ENCODE assay signal across 8 cellular contexts in the genomic region with DNA sequence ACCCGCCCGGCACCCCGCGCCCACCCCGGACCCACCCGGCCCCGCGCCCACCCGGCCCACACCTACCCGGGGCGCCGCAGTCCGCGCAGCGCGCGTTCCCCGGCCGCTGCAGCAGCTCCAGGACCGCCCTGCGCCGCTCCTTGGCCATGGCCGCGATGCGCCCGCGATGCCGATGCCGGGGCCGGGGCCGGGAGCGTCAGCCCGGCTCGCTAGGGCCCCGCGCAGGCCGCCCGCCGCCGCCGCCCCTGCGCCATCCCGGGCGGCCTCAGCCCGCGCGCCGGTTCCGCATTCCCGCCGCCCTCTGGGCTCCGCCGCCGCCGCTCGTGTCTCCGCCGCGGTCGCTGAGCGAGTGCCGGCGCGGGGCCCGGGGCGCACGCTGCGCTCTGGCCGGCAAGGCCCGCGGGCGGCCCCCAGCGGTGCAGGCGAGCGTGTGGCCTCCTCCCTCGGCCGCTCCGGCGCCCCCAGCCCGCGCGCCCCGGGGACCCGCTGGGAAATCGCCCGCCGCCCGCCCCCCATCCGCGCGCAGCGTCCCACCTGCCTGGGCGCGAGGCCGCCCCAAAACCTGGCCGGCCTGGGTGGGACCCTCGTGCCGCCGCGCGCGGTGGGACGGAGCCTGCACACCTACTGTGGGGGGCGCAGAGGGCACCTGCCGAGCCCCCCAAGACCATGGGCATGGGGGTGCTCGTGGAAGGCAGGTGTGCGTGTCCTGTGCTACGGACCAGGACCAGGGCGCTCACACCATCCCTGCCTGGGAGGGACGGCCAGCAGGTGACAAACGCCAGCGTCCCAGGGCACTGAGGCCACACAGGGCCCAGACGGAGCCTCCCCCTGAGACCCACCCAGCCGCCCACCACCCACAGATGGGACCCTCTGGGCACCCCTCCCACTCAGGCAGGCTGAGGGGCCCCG. TPM values are rescaled to one million over a fixed set of nuclear protein-coding genes. Genes with fewer than 3 reads are reported as not detected.
A peak's percentile ranks its signal among the peaks of the same experiment; 100 is the strongest.
DNase-seq lines count a peak whose midpoint lies in the region; ATAC-seq, FAIRE-seq and TF ChIP-seq lines count a peak whose summit lies in the region.
"Had no signal": no experiment of that assay in that cellular context is flagged by ENCODE, and none has a peak within 500 bp of the region (broad histone marks: within the 10 kb centered on the region; RNA-seq: fewer than 3 reads in every experiment).

A gene with protein sequence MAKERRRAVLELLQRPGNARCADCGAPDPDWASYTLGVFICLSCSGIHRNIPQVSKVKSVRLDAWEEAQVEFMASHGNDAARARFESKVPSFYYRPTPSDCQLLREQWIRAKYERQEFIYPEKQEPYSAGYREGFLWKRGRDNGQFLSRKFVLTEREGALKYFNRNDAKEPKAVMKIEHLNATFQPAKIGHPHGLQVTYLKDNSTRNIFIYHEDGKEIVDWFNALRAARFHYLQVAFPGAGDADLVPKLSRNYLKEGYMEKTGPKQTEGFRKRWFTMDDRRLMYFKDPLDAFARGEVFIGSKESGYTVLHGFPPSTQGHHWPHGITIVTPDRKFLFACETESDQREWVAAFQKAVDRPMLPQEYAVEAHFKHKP (minus strand): TSS at position 351 of the 909 bp plus-strand sequence. CDS start 203 bp downstream, at position 148.

- H3K36me3 ChIP-seq in body of pancreas (replicated peaks in 1 of 2; ENCODE audit: insufficient read depth in 1 of 2, low read depth in 2 of 2) (no peaks in the 10 kb centered on the region), kidney (ENCODE audit: control insufficient read depth in 1 of 2, insufficient read depth in 2 of 2, low read length in 2 of 2) (no peaks in the 10 kb centered on the region)

- H3K4me1 ChIP-seq in body of pancreas (peaks cover 15% of the 10 kb centered on the region), kidney (ENCODE audit: control insufficient read depth in 1 of 2, insufficient read depth in 1 of 2, low read depth in 1 of 2, low read length in 2 of 2) (peaks cover 0 to 18% of the 10 kb centered on the region in 2 donors)

- 12 to 100% methylated on average over 1 to 65 of the region's 115 CpGs for WGBS in body of pancreas, 2 donors

- H3K36me3 Mint-ChIP-seq in T-helper 1 cell treated with Interleukin-12 subunit alpha and Interleukin-12 subunit beta and Interleukin-4 antibody, amounts not matched to agents 30 μg/mL and 1 μg/mL, for 36 hours (ENCODE audit: low read depth): no peaks in the 10 kb centered on the region

- H3K9me3 ChIP-seq in body of pancreas (no peaks in the 10 kb centered on the region), kidney (ENCODE audit: control insufficient read depth in 1 of 2, low read length in 2 of 2) (no peaks in the 10 kb centered on the region)

- H3K4me3 ChIP-seq in body of pancreas (peak within 1 kb of the TSS in 1 of 2 donors; percentile 43), kidney (ENCODE audit: low read length in 2 of 2) (peak within 1 kb of the TSS in 1 of 2 donors; percentile 52)

- H3K9me3 Mint-ChIP-seq in T-helper 1 cell treated with Interleukin-12 subunit alpha and Interleukin-12 subunit beta and Interleukin-4 antibody, amounts not matched to agents 30 μg/mL and 1 μg/mL, for 36 hours: no peaks in the 10 kb centered on the region

- peak; percentile 55 for ATAC-seq in GM18505 (IDR thresholded peaks at IDR 0.05; ENCODE audit: unreplicated experiment)
- ATAC-seq in HG03045 (IDR thresholded peaks at IDR 0.05; ENCODE audit: unreplicated experiment): peak; percentile 49
- peak; percentile 60 for ATAC-seq in body of pancreas
- no peak for ATAC-seq in HG03442 (IDR thresholded peaks at IDR 0.05; ENCODE audit: unreplicated experiment)

- peak within 1 kb of the TSS in 1 of 4 donors; percentile 58 for H3K27ac ChIP-seq in body of pancreas
- peak within 1 kb of the TSS; percentile 71 to 84 for H3K27ac ChIP-seq in kidney (ENCODE audit: low read depth in 2 of 2, low read length in 2 of 2)

- peak within 1 kb of the TSS; percentile 63 for H3K4me3 Mint-ChIP-seq in T-helper 1 cell treated with Interleukin-12 subunit alpha and Interleukin-12 subunit beta and Interleukin-4 antibody, amounts not matched to agents 30 μg/mL and 1 μg/mL, for 36 hours

- no peak for FAIRE-seq in kidney (lab: Jason Lieb, UNC)
- FAIRE-seq: endothelial cell of umbilical vein had no signal

- H3K27me3 Mint-ChIP-seq in T-helper 1 cell treated with Interleukin-12 subunit alpha and Interleukin-12 subunit beta and Interleukin-4 antibody, amounts not matched to agents 30 μg/mL and 1 μg/mL, for 36 hours (ENCODE audit: low read depth): peaks cover 12% of the 10 kb centered on the region

- no peaks in the 10 kb centered on the region for H3K27me3 ChIP-seq in body of pancreas

- TF ChIP-seq POLR2A in GM18505 (IDR thresholded peaks at IDR 0.05; ENCODE audit: borderline replicate concordance, extremely low read depth, insufficient read depth, insufficient read length): no peak
- TF ChIP-seq POLR2A in body of pancreas (IDR thresholded peaks at IDR 0.05): no peak

- peak in 3 of 4 donors; percentile 51 to 62 (median 52) for DNase-seq in body of pancreas
- DNase-seq in kidney: peak; percentile 81
- DNase-seq in stimulated activated CD4-positive, alpha-beta T cell treated with anti-CD3 and anti-CD28 coated beads, Interleukin-12 subunit alpha, Interleukin-12 subunit beta, amount 100 ng/mL, for 48 hours (ENCODE audit: low read depth in 2 of 3, low spot score in 1 of 3): peak; percentile 15 to 52 (median 37)

- peak within 1 kb of the TSS in 1 of 2 donors; percentile 40 for H3K9ac ChIP-seq in kidney (ENCODE audit: low read length in 2 of 2)

- peak in 4 of 7 experiments; percentile 5 to 54 (median 33) for TF ChIP-seq CTCF in body of pancreas (IDR thresholded peaks at IDR 0.05)
- peak; percentile 40 for TF ChIP-seq CTCF in kidney (IDR thresholded peaks at IDR 0.05; ENCODE audit: borderline replicate concordance, extremely low read depth, insufficient read depth)

- H3K27ac Mint-ChIP-seq in T-helper 1 cell treated with Interleukin-12 subunit alpha and Interleukin-12 subunit beta and Interleukin-4 antibody, amounts not matched to agents 30 μg/mL and 1 μg/mL, for 36 hours: no peak within 1 kb of the TSS

- intact Hi-C loops in body of pancreas (cut with DNase I) (no loop called here), kidney (cut with DNase I) (no loop called here)

- peaks cover 6% of the 10 kb centered on the region for H3K4me1 Mint-ChIP-seq in T-helper 1 cell treated with Interleukin-12 subunit alpha and Interleukin-12 subunit beta and Interleukin-4 antibody, amounts not matched to agents 30 μg/mL and 1 μg/mL, for 36 hours (ENCODE audit: low read depth)

RNA-seq across cellular contexts. Expression of the gene that starts here (rescaled TPM):
- total RNA-seq in body of pancreas (10 to 100 TPM; 19.7 to 19.8 TPM), kidney (48.2 TPM)
- 36.4 TPM for polyA plus RNA-seq in kidney (ENCODE audit: insufficient read depth, low read depth, low replicate concordance)
